ENCODE assay signal across 9 cellular contexts in the genomic region with DNA sequence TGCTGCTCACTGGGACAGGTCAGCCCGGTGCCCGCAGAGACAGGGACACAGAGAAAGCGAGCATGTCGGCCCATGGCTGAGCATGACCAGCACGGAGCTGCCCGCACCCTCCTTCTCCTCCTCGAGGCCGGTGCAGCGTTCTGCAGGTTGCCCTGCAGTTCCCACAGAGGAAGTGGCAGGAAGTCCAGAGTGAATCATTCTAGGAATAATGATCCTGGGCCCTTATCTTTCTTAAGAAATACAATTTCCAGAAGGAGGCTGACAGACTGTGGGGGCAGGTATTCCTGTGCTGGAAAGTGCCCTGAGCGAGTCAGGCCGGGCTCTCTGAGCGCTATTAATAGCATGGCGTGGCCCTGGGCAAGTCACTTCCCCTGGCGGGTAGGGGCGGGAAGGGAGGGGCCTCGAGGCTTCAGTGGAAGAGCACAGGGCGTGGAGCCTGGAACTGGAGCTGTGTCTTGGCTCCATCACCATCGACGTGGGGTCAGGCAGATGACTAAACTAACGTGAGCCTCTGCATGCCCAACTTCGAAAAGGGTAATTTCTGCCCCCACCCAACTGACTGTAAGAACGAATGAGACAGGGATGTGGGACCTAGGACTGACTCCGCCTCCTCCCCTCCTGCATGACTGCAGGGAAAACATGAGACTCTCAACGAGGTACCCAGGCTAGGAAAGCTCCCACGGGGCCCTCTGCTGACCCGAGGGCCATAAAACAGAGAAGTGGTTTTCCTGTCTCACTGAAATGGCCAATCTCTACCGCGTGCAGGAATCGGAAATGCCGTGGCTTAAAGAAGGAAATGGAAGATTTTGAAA. TPM values are rescaled to one million over a fixed set of nuclear protein-coding genes. Genes with fewer than 3 reads are reported as not detected.
A peak's percentile ranks its signal among the peaks of the same experiment; 100 is the strongest.
DNase-seq lines count a peak whose midpoint lies in the region; ATAC-seq, FAIRE-seq and TF ChIP-seq lines count a peak whose summit lies in the region.
"Had no signal": no experiment of that assay in that cellular context is flagged by ENCODE, and none has a peak within 500 bp of the region (broad histone marks: within the 10 kb centered on the region; RNA-seq: fewer than 3 reads in every experiment).

No MANE protein-coding gene starts in this region.

- H3K9me3 Mint-ChIP-seq in activated T-helper 1 cell treated with anti-CD3 and anti-CD28 coated beads, Interleukin-12 subunit alpha, Interleukin-12 subunit beta, Interleukin-2, Interleukin-4 antibody, amounts not matched to agents 30 ng/mL and 10 ng/mL and 1 ng/mL, durations not matched to agents 14 hours and 24 hours and 36 hours: no peaks in the 10 kb centered on the region

- no peak for DNase-seq in GM06990 (ENCODE audit: extremely low read depth, insufficient read length)
- peak; percentile 88 for DNase-seq in NOMO-1 treated with dmso at 0.1 percent for 144 hours (lab: John Stamatoyannopoulos, UW; ENCODE audit: unreplicated experiment)
- DNase-seq in activated T-helper 1 cell treated with anti-CD3 and anti-CD28 coated beads, Interleukin-12 subunit alpha, Interleukin-12 subunit beta, Interleukin-2, Interleukin-4 antibody, amounts not matched to agents 30 ng/mL and 10 ng/mL and 1 ng/mL, durations not matched to agents 14 hours and 24 hours and 36 hours (ENCODE audit: low spot score): peak; percentile 38
- DNase-seq in globus pallidus (ENCODE audit: low spot score): peak; percentile 37
- DNase-seq in psoas muscle: peak; percentile 77 to 82
- no peak for DNase-seq in D721Med (ENCODE audit: insufficient read length, low spot score)

- TF ChIP-seq CTCF in GM06990 (IDR thresholded peaks at IDR 0.05; ENCODE audit: insufficient read depth, low read length, poor library complexity, severe bottlenecking) (peak; percentile 20), psoas muscle (IDR thresholded peaks at IDR 0.05) (no peak), D721Med (IDR thresholded peaks at IDR 0.05; ENCODE audit: insufficient read depth, missing control alignments) (no peak)

- H3K4me3 ChIP-seq in GM06990 (replicated peaks; ENCODE audit: low read depth, low read length) (no peak overlapping the region), psoas muscle (no peak overlapping the region)
- H3K4me3 ChIP-seq: SJSA1 had no signal

- WGBS in psoas muscle, 3 donors: 53 to 59% (median 54%) methylated on average over 30 of the region's 30 CpGs

- H3K4me1 ChIP-seq in psoas muscle: peaks cover 23% of the 10 kb centered on the region
- H3K4me1 ChIP-seq: SJSA1 had no signal

- H3K27ac ChIP-seq in psoas muscle: peak overlapping the region; percentile 87
- H3K27ac ChIP-seq: SJSA1 had no signal

- peak overlapping the region; percentile 70 for H3K4me3 Mint-ChIP-seq in activated T-helper 1 cell treated with anti-CD3 and anti-CD28 coated beads, Interleukin-12 subunit alpha, Interleukin-12 subunit beta, Interleukin-2, Interleukin-4 antibody, amounts not matched to agents 30 ng/mL and 10 ng/mL and 1 ng/mL, durations not matched to agents 14 hours and 24 hours and 36 hours

- H3K27me3 Mint-ChIP-seq in activated T-helper 1 cell treated with anti-CD3 and anti-CD28 coated beads, Interleukin-12 subunit alpha, Interleukin-12 subunit beta, Interleukin-2, Interleukin-4 antibody, amounts not matched to agents 30 ng/mL and 10 ng/mL and 1 ng/mL, durations not matched to agents 14 hours and 24 hours and 36 hours (ENCODE audit: insufficient read depth): no peaks in the 10 kb centered on the region

- peak overlapping the region; percentile 91 for H3K27ac Mint-ChIP-seq in activated T-helper 1 cell treated with anti-CD3 and anti-CD28 coated beads, Interleukin-12 subunit alpha, Interleukin-12 subunit beta, Interleukin-2, Interleukin-4 antibody, amounts not matched to agents 30 ng/mL and 10 ng/mL and 1 ng/mL, durations not matched to agents 14 hours and 24 hours and 36 hours

- no peaks in the 10 kb centered on the region for H3K27me3 ChIP-seq in GM06990 (replicated peaks; ENCODE audit: control insufficient read depth, insufficient read depth, low read length)
- H3K27me3 ChIP-seq in psoas muscle (ENCODE audit: insufficient read depth in 3 of 3, low read length in 2 of 3): no peaks in the 10 kb centered on the region
- H3K27me3 ChIP-seq: SJSA1 had no signal

- H3K9me3 ChIP-seq in psoas muscle: no peaks in the 10 kb centered on the region
- H3K9me3 ChIP-seq: SJSA1 had no signal

- H3K4me1 Mint-ChIP-seq in activated T-helper 1 cell treated with anti-CD3 and anti-CD28 coated beads, Interleukin-12 subunit alpha, Interleukin-12 subunit beta, Interleukin-2, Interleukin-4 antibody, amounts not matched to agents 30 ng/mL and 10 ng/mL and 1 ng/mL, durations not matched to agents 14 hours and 24 hours and 36 hours (ENCODE audit: low read depth): peaks cover 34% of the 10 kb centered on the region

- H3K36me3 ChIP-seq in GM06990 (ENCODE audit: control insufficient read depth, insufficient read depth, low read length) (no peaks in the 10 kb centered on the region), psoas muscle (ENCODE audit: insufficient read depth in 1 of 2, low read depth in 1 of 2) (peaks cover 0 to 17% of the 10 kb centered on the region in 2 donors)
- H3K36me3 ChIP-seq: SJSA1 had no signal

- intact Hi-C loops in activated T-helper 1 cell treated with anti-CD3 and anti-CD28 coated beads, Interleukin-12 subunit alpha, Interleukin-12 subunit beta, Interleukin-2, Interleukin-4 antibody, amounts not matched to agents 30 ng/mL and 10 ng/mL and 1 ng/mL, durations not matched to agents 14 hours and 24 hours and 36 hours (cut with micrococcal nuclease): loop anchor here (1.0 to 2.0 kb wide), 6 partner anchors 8 to 163 kb away; partner anchors contain the start of genes CLCN7, CRAMP1, IFT140 and MAPK8IP3
- intact Hi-C loops in psoas muscle (cut with DNase I): no loop called here

- peaks cover 25% of the 10 kb centered on the region for H3K36me3 Mint-ChIP-seq in activated T-helper 1 cell treated with anti-CD3 and anti-CD28 coated beads, Interleukin-12 subunit alpha, Interleukin-12 subunit beta, Interleukin-2, Interleukin-4 antibody, amounts not matched to agents 30 ng/mL and 10 ng/mL and 1 ng/mL, durations not matched to agents 14 hours and 24 hours and 36 hours (ENCODE audit: low read depth)

- no peak for FAIRE-seq in D721Med (lab: Jason Lieb, UNC)

- ATAC-seq in psoas muscle (peak in 3 of 4 donors; percentile 39 to 63 (median 56)), HG02610 (IDR thresholded peaks at IDR 0.05; ENCODE audit: unreplicated experiment) (no peak), HG02571 (IDR thresholded peaks at IDR 0.05; ENCODE audit: unreplicated experiment) (no peak)

RNA-seq across cellular contexts. Expression of gene TMEM204, which starts 9.8 kb away (rescaled TPM):
- 22.8 and 23.7 TPM in 2 replicates for total RNA-seq in activated T-helper 1 cell treated with anti-CD3 and anti-CD28 coated beads, Interleukin-12 subunit alpha, Interleukin-12 subunit beta, Interleukin-2, Interleukin-4 antibody, amounts not matched to agents 30 ng/mL and 10 ng/mL and 1 ng/mL, durations not matched to agents 14 hours and 24 hours and 36 hours
- 10 to 100 TPM in 2 of 4 donors, 1 to 10 TPM in 2; 7.5 to 21.7 (median 10.2) TPM for total RNA-seq in psoas muscle
- polyA plus RNA-seq in psoas muscle: 10 to 100 TPM; 11.8 to 22.3 (median 12.0) TPM

RNA-seq across cellular contexts. Expression of gene TELO2, which starts 50.1 kb away (rescaled TPM):
- total RNA-seq in activated T-helper 1 cell treated with anti-CD3 and anti-CD28 coated beads, Interleukin-12 subunit alpha, Interleukin-12 subunit beta, Interleukin-2, Interleukin-4 antibody, amounts not matched to agents 30 ng/mL and 10 ng/mL and 1 ng/mL, durations not matched to agents 14 hours and 24 hours and 36 hours: 94.1 and 95.3 TPM in 2 replicates
- total RNA-seq in psoas muscle: 10 to 100 TPM; 15.8 to 23.8 (median 19.6) TPM
- 10 to 100 TPM; 11.6 to 18.3 (median 14.0) TPM for polyA plus RNA-seq in psoas muscle

RNA-seq across cellular contexts. Expression of gene PTX4, which starts 54.5 kb away (rescaled TPM):
- 0.20 TPM in 1 of 2 replicates, not detected in the other for total RNA-seq in activated T-helper 1 cell treated with anti-CD3 and anti-CD28 coated beads, Interleukin-12 subunit alpha, Interleukin-12 subunit beta, Interleukin-2, Interleukin-4 antibody, amounts not matched to agents 30 ng/mL and 10 ng/mL and 1 ng/mL, durations not matched to agents 14 hours and 24 hours and 36 hours
- total RNA-seq in psoas muscle: under 1 TPM in 1 of 4 donors, not detected in 3; 0.26 TPM
- under 1 TPM in 2 of 3 donors, not detected in 1; 0.04 to 0.23 TPM for polyA plus RNA-seq in psoas muscle
- total RNA-seq: SJSA1 had no signal

Comparison
In these comparisons a context has a peak if more than half of its experiments do, and no peak if none do; other contexts are left out.
1. DNase-seq: peak in NOMO-1 treated with dmso at 0.1 percent for 144 hours (single experiment), activated T-helper 1 cell treated with anti-CD3 and anti-CD28 coated beads, Interleukin-12 subunit alpha, Interleukin-12 subunit beta, Interleukin-2, Interleukin-4 antibody, amounts not matched to agents 30 ng/mL and 10 ng/mL and 1 ng/mL, durations not matched to agents 14 hours and 24 hours and 36 hours (single experiment), globus pallidus (single experiment) and psoas muscle (2 of 2); none in GM06990 (single experiment) and D721Med (single experiment).
2. ATAC-seq: peak in psoas muscle (3 of 4); none in HG02610 (single experiment) and HG02571 (single experiment).